In the genomic region with DNA sequence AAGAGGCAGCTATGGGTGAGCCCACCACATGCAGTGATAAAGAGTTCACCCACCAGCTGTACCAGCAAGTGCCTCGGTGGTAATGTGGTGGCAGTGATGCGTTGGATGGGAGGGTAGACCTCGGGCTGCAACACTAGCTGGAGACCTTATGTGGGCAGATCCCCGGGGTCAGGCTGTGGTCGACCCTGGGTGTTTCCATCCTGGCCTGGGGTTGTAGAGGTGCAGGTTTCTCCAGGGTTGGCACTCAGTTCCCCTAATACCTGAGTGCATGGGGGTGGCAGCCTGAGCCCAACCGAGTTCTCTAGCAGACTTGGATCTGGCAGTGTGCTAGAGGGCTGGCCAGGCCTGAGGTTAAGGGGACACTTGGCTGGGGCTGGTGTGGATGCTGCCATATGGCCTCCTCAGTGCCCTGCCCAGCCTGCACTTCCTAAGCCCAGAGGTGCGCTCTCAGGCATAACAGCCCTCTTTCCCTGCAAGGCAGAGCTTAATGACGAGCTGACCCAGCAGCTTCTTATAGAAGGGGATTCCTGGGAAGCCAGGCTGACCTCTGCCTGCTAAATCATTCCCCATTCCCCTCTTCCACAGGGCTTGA, we compare ENCODE assay signal across 23 cellular contexts.
DNase-seq lines count a peak whose midpoint lies in the region; ATAC-seq and TF ChIP-seq lines count a peak whose summit lies in the region.
"Had no signal": no experiment of that assay in that cellular context is flagged by ENCODE, and none has a peak within 500 bp of the region (broad histone marks: within the 10 kb centered on the region; RNA-seq: fewer than 3 reads in every experiment).

No MANE protein-coding gene starts in this region.

- peaks cover 2% of the 10 kb centered on the region for H3K36me3 Mint-ChIP-seq in neural crest cell (ENCODE audit: low read depth)
- H3K36me3 Mint-ChIP-seq: CD4-positive, CD25-positive, alpha-beta regulatory T cell had no signal

- H3K27ac ChIP-seq in left ventricle myocardium inferior (replicated peaks) (no peak overlapping the region), tibial artery (no peak overlapping the region)
- H3K27ac ChIP-seq: A549, GM23248, RWPE1 had no signal

- H3K36me3 ChIP-seq in left ventricle myocardium inferior: no peaks in the 10 kb centered on the region
- no peaks in the 10 kb centered on the region for H3K36me3 ChIP-seq in tibial artery

- no peak for ATAC-seq in GM19463 (IDR thresholded peaks at IDR 0.05; ENCODE audit: unreplicated experiment)
- ATAC-seq: A549, GM12878, SK-N-SH treated with all-trans-retinoic acid at 6 μM for 48 hours had no signal

- H3K27me3 ChIP-seq in left ventricle myocardium inferior (ENCODE audit: low read depth) (no peaks in the 10 kb centered on the region), tibial artery (no peaks in the 10 kb centered on the region)

- H3K4me1 ChIP-seq in left ventricle myocardium inferior (peaks cover 21% of the 10 kb centered on the region), tibial artery (peaks cover 0 to 25% (median 16%) of the 10 kb centered on the region in 4 donors)
- H3K4me1 ChIP-seq: A549 had no signal

- H3K9me3 Mint-ChIP-seq in neural crest cell: peaks cover 3% of the 10 kb centered on the region

- H3K27me3 Mint-ChIP-seq in neural crest cell (ENCODE audit: low read depth): no peaks in the 10 kb centered on the region
- H3K27me3 Mint-ChIP-seq: B cell had no signal

- H3K9me3 ChIP-seq in left ventricle myocardium inferior (replicated peaks) (no peaks in the 10 kb centered on the region), tibial artery (no peaks in the 10 kb centered on the region)
- H3K9me3 ChIP-seq: A549 had no signal

- H3K27ac Mint-ChIP-seq in neural crest cell (ENCODE audit: unreplicated experiment): peak overlapping the region; percentile 79
- H3K27ac Mint-ChIP-seq: B cell; CD4-positive, CD25-positive, alpha-beta regulatory T cell; H9; HFFc6 had no signal

- no peak overlapping the region for H3K4me3 Mint-ChIP-seq in neural crest cell
- H3K4me3 Mint-ChIP-seq: B cell; CD4-positive, CD25-positive, alpha-beta regulatory T cell; H9; HFFc6 had no signal

- H3K4me3 ChIP-seq in left ventricle myocardium inferior (no peak overlapping the region), tibial artery (no peak overlapping the region)
- H3K4me3 ChIP-seq: A549, GM12878, GM23248 had no signal

- TF ChIP-seq CTCF in left ventricle myocardium inferior (IDR thresholded peaks at IDR 0.05; ENCODE audit: borderline replicate concordance) (no peak), neural crest cell (conservative IDR thresholded peaks at IDR 0.05) (no peak), tibial artery (IDR thresholded peaks at IDR 0.05) (no peak)

- peak; percentile 53 for DNase-seq in cardiac septum (ENCODE audit: low spot score)
- DNase-seq in left ventricle myocardium inferior: no peak
- peak; percentile 90 for DNase-seq in cerebellar cortex (ENCODE audit: low spot score)
- DNase-seq in neural crest cell (ENCODE audit: low read depth, low spot score): no peak
- no peak for DNase-seq in tibial artery
- DNase-seq in foreskin melanocyte: no peak
- DNase-seq: CD4-positive, CD25-positive, alpha-beta regulatory T cell; DMS79; GM23248; H9; HFFc6; Kasumi-1; NCI-H1694; NCI-H2081 treated with DMSO at 0.1 percent for 48 hours; NCI-H2171 treated with DMSO at 0.1 percent for 48 hours; NCI-H526; NK-92 treated with Interleukin-12 subunit alpha and Interleukin-12 subunit beta, amount 100 ng/mL, for 24 hours had no signal

- intact Hi-C loops in cardiac septum (cut with DNase I): no loop called here
- intact Hi-C loops in left ventricle myocardium inferior (cut with micrococcal nuclease): no loop called here
- intact Hi-C loops in tibial artery (cut with DNase I; ENCODE audit: low total_unique reads): no loop called here

- H3K4me1 Mint-ChIP-seq in neural crest cell: peaks cover 37% of the 10 kb centered on the region
- H3K4me1 Mint-ChIP-seq: B cell; CD4-positive, CD25-positive, alpha-beta regulatory T cell had no signal

Comparison
In these comparisons a context has a peak if more than half of its experiments do, and no peak if none do; other contexts are left out.
1. DNase-seq: peak in cardiac septum (single experiment) and cerebellar cortex (single experiment); none in left ventricle myocardium inferior (single experiment), neural crest cell (single experiment), tibial artery (0 of 2) and foreskin melanocyte (single experiment).